21 cellular contexts compared by ENCODE assay signal in genomic region chr13:90400372-90400771, GRCh38.
DNase-seq lines count a peak whose midpoint lies in the region; ATAC-seq, FAIRE-seq and TF ChIP-seq lines count a peak whose summit lies in the region.
"Had no signal": no experiment of that assay in that cellular context is flagged by ENCODE, and none has a peak within 500 bp of the region (broad histone marks: within the 10 kb centered on the region; RNA-seq: fewer than 3 reads in every experiment).

No MANE protein-coding gene starts in this region.

- H3K9me3 ChIP-seq in kidney (ENCODE audit: control insufficient read depth in 1 of 2, low read length in 2 of 2), result no peaks in the 10 kb centered on the region
- H3K9me3 ChIP-seq: A549, Caco-2 had no signal

- ATAC-seq in esophagus mucosa, result no peak
- ATAC-seq: A549; CD8-positive, alpha-beta T cell; GM12878 had no signal

- no peak overlapping the region for H3K27ac ChIP-seq in kidney (ENCODE audit: low read depth in 2 of 2, low read length in 2 of 2)
- H3K27ac ChIP-seq: 22Rv1; A549; BLaER1 treated with 17β-estradiol and CSF1 and Interleukin-3, amounts not matched to agents 10 nM and 100 nM; C4-2B had no signal

- H3K36me3 ChIP-seq in kidney (ENCODE audit: control insufficient read depth in 1 of 2, insufficient read depth in 2 of 2, low read length in 2 of 2), result no peaks in the 10 kb centered on the region
- H3K36me3 ChIP-seq: BLaER1 treated with 17β-estradiol and CSF1 and Interleukin-3, amounts not matched to agents 10 nM and 100 nM had no signal

- H3K9ac ChIP-seq in kidney (ENCODE audit: low read length in 2 of 2), result no peak overlapping the region
- H3K9ac ChIP-seq: BLaER1 treated with 17β-estradiol and CSF1 and Interleukin-3, amounts not matched to agents 10 nM and 100 nM had no signal

- DNase-seq in kidney (no peak), urothelium cell line (ENCODE audit: low spot score) (no peak), NCI-H2171 (lab: John Stamatoyannopoulos, UW) (no peak)
- DNase-seq: AML-193; Caco-2; Calu3; CD4-positive, alpha-beta T cell; CD8-positive, alpha-beta T cell; DMS79 treated with DMSO at 0.1 percent for 48 hours; GDM1 had no signal

- H3K4me3 ChIP-seq in kidney (ENCODE audit: low read length in 2 of 2), result no peak overlapping the region
- H3K4me3 ChIP-seq: A549; BLaER1 treated with 17β-estradiol and CSF1 and Interleukin-3, amounts not matched to agents 10 nM and 100 nM; GM12878 had no signal

- no peak for TF ChIP-seq CTCF in kidney (IDR thresholded peaks at IDR 0.05; ENCODE audit: borderline replicate concordance, extremely low read depth, insufficient read depth)

- peak; percentile 87 for FAIRE-seq in G401.6 (lab: Jason Lieb, UNC)
- FAIRE-seq in colon (lab: Jason Lieb, UNC), result peak; percentile 28
- peak; percentile 11 for FAIRE-seq in kidney (lab: Jason Lieb, UNC)
- no peak for FAIRE-seq in urothelium cell line (lab: Jason Lieb, UNC)
- FAIRE-seq: A549, D721Med, GM12878, GM12892, GM18507 had no signal

- intact Hi-C loops in kidney (cut with DNase I), result no loop called here

- no peaks in the 10 kb centered on the region for H3K4me1 ChIP-seq in kidney (ENCODE audit: control insufficient read depth in 1 of 2, insufficient read depth in 1 of 2, low read depth in 1 of 2, low read length in 2 of 2)
- H3K4me1 ChIP-seq: A549; BLaER1 treated with 17β-estradiol and CSF1 and Interleukin-3, amounts not matched to agents 10 nM and 100 nM; Caco-2 had no signal
